Comparison of ENCODE assay signal across 1 cellular context in genomic region chr5:178143901-178144300, GRCh38.
TF ChIP-seq lines count a peak whose summit lies in the region.

No MANE protein-coding gene starts in this region.

TF ChIP-seq in GM12878, 131 proteins besides CTCF, POLR2A, EP300 and RAD21:
- no peak for TF ChIP-seq SMARCA5 (IDR thresholded peaks at IDR 0.05)
- no peak for TF ChIP-seq ZZZ3 (IDR thresholded peaks at IDR 0.05; ENCODE audit: control insufficient read depth, insufficient read length, low read depth)
- TF ChIP-seq SP1 (IDR thresholded peaks at IDR 0.05; ENCODE audit: low read depth, low read length), result no peak
- TF ChIP-seq YBX1 (IDR thresholded peaks at IDR 0.05), result no peak
- no peak for TF ChIP-seq ZNF207 (IDR thresholded peaks at IDR 0.05; ENCODE audit: borderline replicate concordance)
- no peak for TF ChIP-seq PAX5 (IDR thresholded peaks at IDR 0.05; ENCODE audit: borderline replicate concordance, low read depth, low read length)
- TF ChIP-seq, protein P1, sequence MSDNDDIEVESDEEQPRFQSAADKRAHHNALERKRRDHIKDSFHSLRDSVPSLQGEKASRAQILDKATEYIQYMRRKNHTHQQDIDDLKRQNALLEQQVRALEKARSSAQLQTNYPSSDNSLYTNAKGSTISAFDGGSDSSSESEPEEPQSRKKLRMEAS (IDR thresholded peaks at IDR 0.05; ENCODE audit: low read depth, low read length), result no peak
- TF ChIP-seq KAT2A (conservative IDR thresholded peaks at IDR 0.05; ENCODE audit: control insufficient read depth, low read depth, low read length), result no peak
- TF ChIP-seq RELA (IDR thresholded peaks at IDR 0.05; ENCODE audit: borderline replicate concordance, partially characterized antibody), result no peak
- no peak for TF ChIP-seq ETV6 (conservative IDR thresholded peaks at IDR 0.05 in 1 of 2, IDR thresholded peaks at IDR 0.05 in 1 of 2; ENCODE audit: borderline replicate concordance in 1 of 2, low read depth in 1 of 2)
- TF ChIP-seq GATAD2B (conservative IDR thresholded peaks at IDR 0.05; ENCODE audit: low read depth), result no peak
- TF ChIP-seq, protein P2, sequence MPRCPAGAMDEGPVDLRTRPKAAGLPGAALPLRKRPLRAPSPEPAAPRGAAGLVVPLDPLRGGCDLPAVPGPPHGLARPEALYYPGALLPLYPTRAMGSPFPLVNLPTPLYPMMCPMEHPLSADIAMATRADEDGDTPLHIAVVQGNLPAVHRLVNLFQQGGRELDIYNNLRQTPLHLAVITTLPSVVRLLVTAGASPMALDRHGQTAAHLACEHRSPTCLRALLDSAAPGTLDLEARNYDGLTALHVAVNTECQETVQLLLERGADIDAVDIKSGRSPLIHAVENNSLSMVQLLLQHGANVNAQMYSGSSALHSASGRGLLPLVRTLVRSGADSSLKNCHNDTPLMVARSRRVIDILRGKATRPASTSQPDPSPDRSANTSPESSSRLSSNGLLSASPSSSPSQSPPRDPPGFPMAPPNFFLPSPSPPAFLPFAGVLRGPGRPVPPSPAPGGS (IDR thresholded peaks at IDR 0.05; ENCODE audit: borderline replicate concordance, insufficient read depth, low read depth, low read length, poor library complexity, severe bottlenecking), result no peak
